In the genomic region with DNA sequence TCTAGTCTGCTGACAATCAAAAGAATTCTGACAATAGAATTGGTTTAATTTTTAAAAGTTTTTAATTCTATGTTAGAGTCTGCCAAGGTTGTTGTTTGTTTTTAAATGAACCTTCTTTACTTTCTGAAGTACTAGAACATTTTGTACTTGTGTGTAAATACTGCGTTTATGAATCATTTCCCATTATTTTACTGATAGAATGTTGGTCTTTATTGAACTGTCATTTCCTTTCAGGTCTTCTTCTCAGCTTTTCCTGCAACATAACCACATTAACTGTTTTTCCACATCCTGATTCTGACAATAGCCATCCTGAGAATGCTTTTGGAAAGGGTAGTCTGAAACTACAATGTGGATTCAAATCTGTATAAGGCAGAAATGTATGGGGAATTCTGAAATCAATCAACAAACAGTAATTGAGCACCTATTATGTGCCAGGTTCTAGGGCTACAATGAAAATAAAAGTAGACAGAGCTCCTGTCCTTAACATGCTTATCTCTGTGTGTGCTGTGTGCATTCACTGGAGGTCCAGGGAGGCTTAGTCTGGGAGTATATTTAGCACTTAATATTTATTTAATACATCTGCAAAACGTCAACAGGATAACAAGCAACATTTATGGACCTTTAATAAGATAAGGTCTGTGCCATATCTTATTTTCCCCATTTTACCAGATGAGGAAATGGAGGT, we compare ENCODE assay signal across 17 cellular contexts.
DNase-seq lines count a peak whose midpoint lies in the region; ATAC-seq and TF ChIP-seq lines count a peak whose summit lies in the region.
"Had no signal": no experiment of that assay in that cellular context is flagged by ENCODE, and none has a peak within 500 bp of the region (broad histone marks: within the 10 kb centered on the region; RNA-seq: fewer than 3 reads in every experiment).

No MANE protein-coding gene starts in this region.

- H3K4me1 Mint-ChIP-seq in chondrocyte (ENCODE audit: low read depth) = peaks cover 44% of the 10 kb centered on the region
- H3K4me1 Mint-ChIP-seq in nephron = peaks cover 64% of the 10 kb centered on the region
- H3K4me1 Mint-ChIP-seq in natural killer cell = peaks cover 0 to 21% of the 10 kb centered on the region in 2 donors

- H4K8ac ChIP-seq in IMR-90 (ENCODE audit: low read depth in 2 of 2, low read length in 2 of 2) = peak overlapping the region in 1 of 2 experiments; percentile 32; a peak in 2 of 4 replicates

- no peaks in the 10 kb centered on the region for H4K20me1 ChIP-seq in IMR-90 (ENCODE audit: insufficient read depth, low read length)

- H3K27ac ChIP-seq in ACC112 (ENCODE audit: low read depth, low read length) (peak overlapping the region; percentile 91), IMR-90 (ENCODE audit: insufficient read depth, low read length) (no peak overlapping the region)

- peak overlapping the region; percentile 80; the same call in 2 of the 3 replicates for H2BK15ac ChIP-seq in IMR-90 (ENCODE audit: low read depth, low read length)

- CTCF ChIA-PET in IMR-90 (lab: Yijun Ruan, JAX) = no interaction called here

- no peaks in the 10 kb centered on the region for H3K79me2 ChIP-seq in ACC112 (ENCODE audit: control insufficient read depth, insufficient read depth, low read length, unreplicated experiment)

- H3K9me1 ChIP-seq in IMR-90 (ENCODE audit: insufficient read depth, low read length) = peaks cover 9% of the 10 kb centered on the region

- H3K27me3 ChIP-seq in ACC112 (ENCODE audit: insufficient read depth, low read length) (no peaks in the 10 kb centered on the region), IMR-90 (ENCODE audit: control insufficient read depth, insufficient read depth, low read length) (no peaks in the 10 kb centered on the region)
- H3K27me3 ChIP-seq: heart right ventricle had no signal

- H2AK9ac ChIP-seq in IMR-90 (replicated peaks; ENCODE audit: low read depth, low read length, poor library complexity) = no peak overlapping the region

- H2BK120ac ChIP-seq in IMR-90 (ENCODE audit: low read depth, low read length) = peak overlapping the region; percentile 12; the same call in 1 of the 2 replicates

- peak overlapping the region; percentile 2; the same call in 1 of the 2 replicates for H3K23ac ChIP-seq in IMR-90 (ENCODE audit: low read depth, low read length)

- DNase-seq in IMR-90 (no peak), chondrocyte (ENCODE audit: low spot score) (no peak), natural killer cell (no peak), NCI-H510A (lab: John Stamatoyannopoulos, UW) (no peak), HuH-7 (ENCODE audit: low spot score) (no peak), NCI-H1105 (lab: John Stamatoyannopoulos, UW) (no peak)
- DNase-seq: activated CD4-positive, alpha-beta T cell treated with anti-CD3 and anti-CD28 coated beads for 48 hours; activated naive CD4-positive, alpha-beta T cell treated with anti-CD3 and anti-CD28 coated beads, Interleukin-2, amount 50 U/mL, for 16 hours; heart right ventricle; NCI-H1930; NCI-H446 treated with DMSO at 0.1 percent for 48 hours; SHP77 treated with DMSO at 0.1 percent for 48 hours; stimulated activated CD4-positive, alpha-beta T cell treated with anti-CD3 and anti-CD28 coated beads, Interleukin-2, amount 100 ng/mL, for 24 hours had no signal

- H3K4me3 Mint-ChIP-seq in chondrocyte (ENCODE audit: unreplicated experiment) = no peak overlapping the region
- no peak overlapping the region for H3K4me3 Mint-ChIP-seq in nephron
- no peak overlapping the region for H3K4me3 Mint-ChIP-seq in natural killer cell
- H3K4me3 Mint-ChIP-seq: dendritic cell treated with granulocyte-macrophage colony-stimulating factor and Interleukin-4, amounts not matched to agents 40 ng/mL and 50 ng/mL, for 4 days had no signal

- peak overlapping the region; percentile 38; the same call in 1 of the 2 replicates for H3K14ac ChIP-seq in IMR-90 (replicated peaks; ENCODE audit: low read depth, low read length)

- no peak overlapping the region for H2AK5ac ChIP-seq in IMR-90 (ENCODE audit: low read depth, low read length)

- no peaks in the 10 kb centered on the region for H3K79me1 ChIP-seq in IMR-90 (ENCODE audit: low read depth in 1 of 2, low read length in 2 of 2)

- H3K9ac ChIP-seq in IMR-90 (ENCODE audit: low read depth, low read length) = peak overlapping the region; percentile 36; the same call in 1 of the 2 replicates

- H3K27ac Mint-ChIP-seq in chondrocyte (ENCODE audit: unreplicated experiment) = peak overlapping the region; percentile 45
- H3K27ac Mint-ChIP-seq in nephron = peak overlapping the region; percentile 37 to 80 (median 67)
- H3K27ac Mint-ChIP-seq in natural killer cell = no peak overlapping the region
- H3K27ac Mint-ChIP-seq: dendritic cell treated with granulocyte-macrophage colony-stimulating factor and Interleukin-4, amounts not matched to agents 40 ng/mL and 50 ng/mL, for 4 days had no signal

- no peak for TF ChIP-seq RAD21 in IMR-90 (IDR thresholded peaks at IDR 0.05; ENCODE audit: low read length)

- WGBS in IMR-90 (ENCODE audit: extremely low coverage in 2 of 2, insufficient read length in 1 of 2), 2 experiments = no CpG with 5 or more reads among the region's 2 CpGs

- H3K27me3 Mint-ChIP-seq in chondrocyte (ENCODE audit: low read depth) (no peaks in the 10 kb centered on the region), nephron (ENCODE audit: low read depth) (peaks cover 5% of the 10 kb centered on the region), natural killer cell (ENCODE audit: low read depth in 2 of 2) (peaks cover 0 to 6% of the 10 kb centered on the region in 2 donors)
- H3K27me3 Mint-ChIP-seq: dendritic cell treated with granulocyte-macrophage colony-stimulating factor and Interleukin-4, amounts not matched to agents 40 ng/mL and 50 ng/mL, for 4 days had no signal

- H2AFZ ChIP-seq in ACC112 (ENCODE audit: low read length, unreplicated experiment) (no peak overlapping the region), IMR-90 (replicated peaks; ENCODE audit: low read length, poor library complexity) (no peak overlapping the region)

- H3K4me3 ChIP-seq in ACC112 (ENCODE audit: low read depth, low read length) (0 out of 2 replicates have a peak overlapping the region, but pooled peaks have one; percentile 2), IMR-90 (ENCODE audit: insufficient read depth, low read depth, low read length) (no peak overlapping the region)
- H3K4me3 ChIP-seq: heart right ventricle had no signal

- no peak for TF ChIP-seq POLR2A in IMR-90 (IDR thresholded peaks at IDR 0.05; ENCODE audit: low read depth, low read length)

- H3K36me3 Mint-ChIP-seq in chondrocyte (ENCODE audit: low read depth) (no peaks in the 10 kb centered on the region), nephron (ENCODE audit: low read depth) (no peaks in the 10 kb centered on the region), natural killer cell (no peaks in the 10 kb centered on the region)

- H3K4me2 ChIP-seq in IMR-90 (ENCODE audit: low read depth, low read length) = no peak overlapping the region

- H2BK20ac ChIP-seq in IMR-90 (ENCODE audit: low read depth, low read length) = 0 out of 2 replicates have a peak overlapping the region, but pooled peaks have one; percentile 7

- TF ChIP-seq CTCF in IMR-90 (conservative IDR thresholded peaks at IDR 0.05; ENCODE audit: low read depth, low read length) = no peak
- no peak for TF ChIP-seq CTCF in chondrocyte (IDR thresholded peaks at IDR 0.05)
- no peak for TF ChIP-seq CTCF in nephron (IDR thresholded peaks at IDR 0.05; ENCODE audit: unreplicated experiment in 3 of 3)
- TF ChIP-seq CTCF in natural killer cell (IDR thresholded peaks at IDR 0.05) = no peak

- no peak overlapping the region; the same call in 1 of the 2 replicates for H4K5ac ChIP-seq in IMR-90 (ENCODE audit: low read depth, low read length)

- peak overlapping the region; percentile 75 for H3K18ac ChIP-seq in IMR-90 (ENCODE audit: low read depth, low read length)

- dilution Hi-C loops in IMR-90 (cut with HindIII; ENCODE audit: low sequenced_read_pairs, unreplicated experiment) = no loop called here

- H3K56ac ChIP-seq in IMR-90 (ENCODE audit: extremely low read depth, insufficient read depth, low read length) = no peak overlapping the region

- H4K91ac ChIP-seq in IMR-90 (ENCODE audit: insufficient read depth, low read depth, low read length) = no peak overlapping the region

- intact Hi-C loops in IMR-90 (cut with micrococcal nuclease) = no loop called here
- intact Hi-C loops in natural killer cell (cut with micrococcal nuclease) = no loop called here

- H3K4me1 ChIP-seq in ACC112 (ENCODE audit: control insufficient read depth, insufficient read depth, low read length, unreplicated experiment) = peaks cover 72% of the 10 kb centered on the region
- H3K4me1 ChIP-seq in IMR-90 (ENCODE audit: control insufficient read depth, insufficient read depth, low read length) = peaks cover 11% of the 10 kb centered on the region

- no peaks in the 10 kb centered on the region for H3K9me3 ChIP-seq in IMR-90 (ENCODE audit: control insufficient read depth, insufficient read depth, low read length)
- H3K9me3 ChIP-seq: heart right ventricle had no signal

- in situ Hi-C loops in IMR-90 (cut with MboI; ENCODE audit: low sequenced_read_pairs) = no loop called here

- no peak for ATAC-seq in IMR-90 (ENCODE audit: low read depth)
- ATAC-seq in natural killer cell = no peak
- ATAC-seq: esophagus mucosa had no signal

- POLR2A ChIA-PET in IMR-90 (lab: Charles Lee; ENCODE audit: unreplicated experiment) = no interaction called here

- BruUV-seq in IMR-90 (replicated peaks; lab: Mats Ljungman, UMichigan) = no TSS peak

- H2BK5ac ChIP-seq in IMR-90 (ENCODE audit: low read depth, low read length, poor library complexity, severe bottlenecking) = peak overlapping the region; percentile 1

- peak overlapping the region; percentile 6; the same call in 1 of the 2 replicates for H3K4ac ChIP-seq in IMR-90 (ENCODE audit: low read depth, low read length)

- H3K36me3 ChIP-seq in ACC112 (ENCODE audit: insufficient read depth, low read length) (no peaks in the 10 kb centered on the region), IMR-90 (ENCODE audit: control insufficient read depth, insufficient read depth, low read length) (no peaks in the 10 kb centered on the region)
- H3K36me3 ChIP-seq: heart right ventricle had no signal

- no peaks in the 10 kb centered on the region for H3K9me3 Mint-ChIP-seq in chondrocyte (ENCODE audit: low read depth)
- H3K9me3 Mint-ChIP-seq in nephron = no peaks in the 10 kb centered on the region
- H3K9me3 Mint-ChIP-seq in natural killer cell = no peaks in the 10 kb centered on the region

TF ChIP-seq in IMR-90, 13 proteins besides CTCF, POLR2A, EP300 and RAD21 (continues in another document):
- TF ChIP-seq BHLHE40 (IDR thresholded peaks at IDR 0.05; ENCODE audit: low read depth, low read length) (no peak), SMC3 (IDR thresholded peaks at IDR 0.05; ENCODE audit: low read depth, low read length) (no peak), USF2 (IDR thresholded peaks at IDR 0.05; ENCODE audit: low read depth, low read length) (no peak), RCOR1 (IDR thresholded peaks at IDR 0.05; ENCODE audit: insufficient replicate concordance, low read length) (no peak)

Comparison
In these comparisons a context has a peak if more than half of its experiments do, and no peak if none do; other contexts are left out.
1. H3K27ac Mint-ChIP-seq: peak in chondrocyte (single experiment) and nephron (3 of 3); none in natural killer cell (0 of 2).